18 cellular contexts compared by ENCODE assay signal in genomic region chr12:114664661-114665320, GRCh38. TPM values are rescaled to one million over a fixed set of nuclear protein-coding genes. Genes with fewer than 3 reads are reported as not detected.
A peak's percentile ranks its signal among the peaks of the same experiment; 100 is the strongest.
DNase-seq lines count a peak whose midpoint lies in the region; ATAC-seq, FAIRE-seq and TF ChIP-seq lines count a peak whose summit lies in the region.
"Had no signal": no experiment of that assay in that cellular context is flagged by ENCODE, and none has a peak within 500 bp of the region (broad histone marks: within the 10 kb centered on the region; RNA-seq: fewer than 3 reads in every experiment).

No MANE protein-coding gene starts in this region.

- H3K56ac ChIP-seq in H9 (ENCODE audit: insufficient read length, low read depth, low read length), result no peak overlapping the region

- no peak overlapping the region for H3K9ac ChIP-seq in H9 (ENCODE audit: extremely low read depth, insufficient read length, low read length)
- H3K9ac ChIP-seq in astrocyte (ENCODE audit: low read length), result peak overlapping the region; percentile 19
- H3K9ac ChIP-seq in iPS-20b (ENCODE audit: low read depth, low read length), result no peak overlapping the region
- peak overlapping the region; percentile 60 for H3K9ac ChIP-seq in skeletal muscle satellite cell (ENCODE audit: low read depth, low read length)

- no peak for TF ChIP-seq CTCF in H9 (conservative IDR thresholded peaks at IDR 0.05)
- TF ChIP-seq CTCF in astrocyte (IDR thresholded peaks at IDR 0.05; ENCODE audit: insufficient read depth, low read depth, low read length), result no peak

- no peak overlapping the region for H2AK5ac ChIP-seq in H9 (ENCODE audit: insufficient read length, low read length)

- H3K27ac ChIP-seq in H9 (ENCODE audit: insufficient read length, low read depth, low read length), result no peak overlapping the region
- no peak overlapping the region for H3K27ac ChIP-seq in astrocyte (ENCODE audit: low read depth, low read length)
- H3K27ac ChIP-seq in iPS-20b (ENCODE audit: low read length), result no peak overlapping the region
- no peak overlapping the region for H3K27ac ChIP-seq in SJCRH30
- H3K27ac ChIP-seq: C4-2B, transverse colon had no signal

- H3K27ac Mint-ChIP-seq in H9, result no peak overlapping the region
- no peak overlapping the region for H3K27ac Mint-ChIP-seq in astrocyte (ENCODE audit: unreplicated experiment)
- no peak overlapping the region for H3K27ac Mint-ChIP-seq in T-cell
- H3K27ac Mint-ChIP-seq: activated naive CD8-positive, alpha-beta T cell treated with anti-CD3 and anti-CD28 coated beads for 36 hours had no signal

- H3K27me3 ChIP-seq in H9 (ENCODE audit: insufficient read depth, low read length) (peaks cover 57% of the 10 kb centered on the region), astrocyte (ENCODE audit: insufficient read depth, low read length) (peaks cover 24% of the 10 kb centered on the region), iPS-20b (ENCODE audit: insufficient read depth, low read length) (peaks cover 93% of the 10 kb centered on the region), skeletal muscle satellite cell (ENCODE audit: control insufficient read depth, insufficient read depth, low read length) (no peaks in the 10 kb centered on the region), SJCRH30 (peaks cover 6% of the 10 kb centered on the region; the same call in 1 of the 2 replicates)

- no peak overlapping the region for H4K8ac ChIP-seq in H9 (replicated peaks; ENCODE audit: insufficient read length, low read depth, low read length)

- H2BK5ac ChIP-seq in H9 (ENCODE audit: insufficient read length, low read length), result no peak overlapping the region

- no peak overlapping the region for H2BK12ac ChIP-seq in H9 (ENCODE audit: insufficient read length, low read depth, low read length)

- H3K9me3 Mint-ChIP-seq in H9, result no peaks in the 10 kb centered on the region; a peak in 2 of 5 replicates
- H3K9me3 Mint-ChIP-seq in astrocyte (ENCODE audit: unreplicated experiment), result peaks cover 9% of the 10 kb centered on the region
- H3K9me3 Mint-ChIP-seq in T-cell, result no peaks in the 10 kb centered on the region
- H3K9me3 Mint-ChIP-seq: activated naive CD8-positive, alpha-beta T cell treated with anti-CD3 and anti-CD28 coated beads for 36 hours had no signal

- H3K4me3 ChIP-seq in astrocyte (ENCODE audit: insufficient read depth, low read depth, low read length) (peak overlapping the region; percentile 30), iPS-20b (ENCODE audit: low read length) (peak overlapping the region; percentile 36; the same call in 1 of the 2 replicates), skeletal muscle satellite cell (ENCODE audit: low read length) (peak overlapping the region; percentile 63), SJCRH30 (no peak overlapping the region)

- no peak overlapping the region for H3K4ac ChIP-seq in H9 (ENCODE audit: low read depth, low read length)

- no peak overlapping the region for H3K23ac ChIP-seq in H9 (ENCODE audit: insufficient read length, low read depth, low read length)

- H3K9me3 ChIP-seq in H9 (ENCODE audit: control insufficient read depth, low read depth, low read length) (no peaks in the 10 kb centered on the region), astrocyte (ENCODE audit: insufficient read depth, low read depth, low read length) (no peaks in the 10 kb centered on the region), iPS-20b (ENCODE audit: insufficient read depth, low read depth, low read length) (no peaks in the 10 kb centered on the region; the same call in 1 of the 2 replicates), skeletal muscle satellite cell (replicated peaks; ENCODE audit: low read length) (no peaks in the 10 kb centered on the region), SJCRH30 (replicated peaks) (no peaks in the 10 kb centered on the region)
- H3K9me3 ChIP-seq: transverse colon had no signal

- POLR2A ChIA-PET in T-cell (lab: Charles Lee), result no interaction called here

- no peaks in the 10 kb centered on the region for H3K36me3 Mint-ChIP-seq in H9 (ENCODE audit: insufficient read depth in 1 of 3, low read depth in 3 of 3)
- no peaks in the 10 kb centered on the region for H3K36me3 Mint-ChIP-seq in astrocyte (ENCODE audit: low read depth, unreplicated experiment)
- H3K36me3 Mint-ChIP-seq in T-cell, result no peaks in the 10 kb centered on the region
- H3K36me3 Mint-ChIP-seq: activated naive CD8-positive, alpha-beta T cell treated with anti-CD3 and anti-CD28 coated beads for 36 hours; IgD-negative memory B cell had no signal

- H4K91ac ChIP-seq in H9 (ENCODE audit: insufficient read length, low read depth, low read length), result no peak overlapping the region

- no peaks in the 10 kb centered on the region for H3K79me1 ChIP-seq in H9 (ENCODE audit: insufficient read depth, low read depth, low read length, poor library complexity, severe bottlenecking)

- no peak overlapping the region for H2BK15ac ChIP-seq in H9 (ENCODE audit: low read depth, low read length)

- H3K18ac ChIP-seq in H9 (ENCODE audit: insufficient read length, low read depth, low read length), result no peak overlapping the region

- H3K14ac ChIP-seq in H9 (ENCODE audit: insufficient read depth, low read length), result no peak overlapping the region

- no peak for FAIRE-seq in astrocyte (lab: Jason Lieb, UNC)
- FAIRE-seq: GM12891 had no signal

- no peak overlapping the region for H2BK20ac ChIP-seq in H9 (ENCODE audit: low read depth, low read length, poor library complexity, severe bottlenecking)

- peak; percentile 59 for DNase-seq in H9
- no peak for DNase-seq in astrocyte (ENCODE audit: low read depth)
- no peak for DNase-seq in SJCRH30
- no peak for DNase-seq in T-cell
- no peak for DNase-seq in NCI-H345 (lab: John Stamatoyannopoulos, UW)
- DNase-seq: activated CD4-positive, CD25-positive, alpha-beta regulatory T cell treated with anti-CD3 and anti-CD28 coated beads, Interleukin-2, amount 50 U/mL, for 72 hours; activated naive CD8-positive, alpha-beta T cell treated with anti-CD3 and anti-CD28 coated beads for 36 hours; DMS79 treated with DMSO at 0.1 percent for 48 hours; midbrain; NCI-H1105 treated with DMSO at 0.1 percent for 48 hours; OCI-M1; transverse colon had no signal

- H3K79me2 ChIP-seq in H9 (ENCODE audit: insufficient read depth, low read length) (no peaks in the 10 kb centered on the region), astrocyte (ENCODE audit: insufficient read depth, low read length) (no peaks in the 10 kb centered on the region)

- peak overlapping the region; percentile 31 to 73; a peak in 3 of 5 replicates for H3K4me3 Mint-ChIP-seq in H9
- no peak overlapping the region for H3K4me3 Mint-ChIP-seq in astrocyte (ENCODE audit: unreplicated experiment)
- H3K4me3 Mint-ChIP-seq in T-cell, result no peak overlapping the region
- H3K4me3 Mint-ChIP-seq: activated naive CD8-positive, alpha-beta T cell treated with anti-CD3 and anti-CD28 coated beads for 36 hours had no signal

- H3T11ph ChIP-seq in H9 (ENCODE audit: low read length), result no peak overlapping the region

- no peak overlapping the region for H2BK120ac ChIP-seq in H9 (ENCODE audit: low read depth, low read length, poor library complexity, severe bottlenecking)

- CTCF ChIA-PET in T-cell (lab: Charles Lee), result interaction anchor here in 1 of 2 donors (0.6 kb wide), 1 partner anchor 33 kb away, joined by 9 read pairs; no protein-coding TSS in a partner anchor

- peaks cover 94% of the 10 kb centered on the region for H3K27me3 Mint-ChIP-seq in H9 (ENCODE audit: low read depth)
- peaks cover 58% of the 10 kb centered on the region for H3K27me3 Mint-ChIP-seq in astrocyte (ENCODE audit: low read depth, unreplicated experiment)
- peaks cover 40 to 65% of the 10 kb centered on the region in 2 donors for H3K27me3 Mint-ChIP-seq in T-cell

- no peak overlapping the region for H4K5ac ChIP-seq in H9 (ENCODE audit: insufficient read length, low read depth, low read length)

- H3K36me3 ChIP-seq in astrocyte (ENCODE audit: insufficient read depth, low read length) (no peaks in the 10 kb centered on the region), iPS-20b (ENCODE audit: insufficient read depth, low read depth, low read length) (no peaks in the 10 kb centered on the region), skeletal muscle satellite cell (ENCODE audit: insufficient read depth, low read length) (no peaks in the 10 kb centered on the region), SJCRH30 (no peaks in the 10 kb centered on the region)
- H3K36me3 ChIP-seq: transverse colon had no signal

- H2AFZ ChIP-seq in H9 (ENCODE audit: low read length) (no peak overlapping the region), astrocyte (ENCODE audit: low read depth, low read length) (peak overlapping the region; percentile 58)

- WGBS in H9 (ENCODE audit: extremely low coverage, insufficient read length, low lambda C conversion rate), result no CpG with 5 or more reads among the region's 47 CpGs

- H3K4me1 ChIP-seq in H9 (ENCODE audit: insufficient read depth, low read length) (peaks cover 3% of the 10 kb centered on the region; the same call in 1 of the 2 replicates), astrocyte (ENCODE audit: insufficient read depth, low read length) (peaks cover 18% of the 10 kb centered on the region), iPS-20b (ENCODE audit: insufficient read depth, low read length) (peaks cover 20% of the 10 kb centered on the region), skeletal muscle satellite cell (ENCODE audit: control insufficient read depth, insufficient read depth, low read length) (peaks cover 49% of the 10 kb centered on the region), SJCRH30 (no peaks in the 10 kb centered on the region)

- H3K4me2 ChIP-seq in H9 (ENCODE audit: insufficient read depth, insufficient read length, low read length) (peak overlapping the region; percentile 61), astrocyte (ENCODE audit: low read length) (peak overlapping the region; percentile 76), skeletal muscle satellite cell (ENCODE audit: low read length) (peak overlapping the region; percentile 79)

- H3K23me2 ChIP-seq in H9 (ENCODE audit: insufficient read length, low read depth, low read length, poor library complexity, severe bottlenecking), result peaks cover 22% of the 10 kb centered on the region

- H3K4me1 Mint-ChIP-seq in H9, result peaks cover 28 to 52% of the 10 kb centered on the region in 2 experiments
- H3K4me1 Mint-ChIP-seq in astrocyte (ENCODE audit: low read depth, unreplicated experiment), result peaks cover 7% of the 10 kb centered on the region
- H3K4me1 Mint-ChIP-seq in T-cell, result peaks cover 2 to 10% (median 8%) of the 10 kb centered on the region in 3 donors

- H4K20me1 ChIP-seq in H9 (ENCODE audit: control insufficient read depth, insufficient read depth, insufficient read length) (no peaks in the 10 kb centered on the region), astrocyte (ENCODE audit: insufficient read depth, low read length) (no peaks in the 10 kb centered on the region)

- no peak for ATAC-seq in T-cell (replicated peaks in 1 of 4)
- ATAC-seq: esophagus mucosa had no signal

RNA-seq across cellular contexts. Expression of gene TBX3, which starts 19.2 kb away (rescaled TPM):
- 0.04 and 0.07 TPM in 2 replicates for total RNA-seq in H9 (2021)
- 1.1 and 2.0 TPM in 2 replicates for total RNA-seq in astrocyte
- total RNA-seq in skeletal muscle satellite cell (2012; rRNA removed), result 68.1 and 69.0 TPM in 2 replicates
- not detected in 2 replicates for total RNA-seq in SJCRH30 (2014; rRNA removed; shearing (Covaris generic))
- total RNA-seq in T-cell, result under 1 TPM in 3 of 5 donors, not detected in 2; 0.26 to 0.44 (median 0.41) TPM
- total RNA-seq: activated naive CD8-positive, alpha-beta T cell treated with anti-CD3 and anti-CD28 coated beads for 36 hours had no signal

Comparison
In these comparisons a context has a peak if more than half of its experiments do, and no peak if none do; other contexts are left out.
1. H3K9ac ChIP-seq: peak in astrocyte (single experiment) and skeletal muscle satellite cell (single experiment); none in H9 (single experiment) and iPS-20b (single experiment).
2. H3K4me3 Mint-ChIP-seq: peak in H9 (2 of 2); none in astrocyte (single experiment) and T-cell (0 of 3).
3. Peak in every context shown above with its lines, with median percentiles within 50 percentile points of each other: H3K4me2 ChIP-seq.